ENCODE assay signal across 17 cellular contexts in the genomic region with DNA sequence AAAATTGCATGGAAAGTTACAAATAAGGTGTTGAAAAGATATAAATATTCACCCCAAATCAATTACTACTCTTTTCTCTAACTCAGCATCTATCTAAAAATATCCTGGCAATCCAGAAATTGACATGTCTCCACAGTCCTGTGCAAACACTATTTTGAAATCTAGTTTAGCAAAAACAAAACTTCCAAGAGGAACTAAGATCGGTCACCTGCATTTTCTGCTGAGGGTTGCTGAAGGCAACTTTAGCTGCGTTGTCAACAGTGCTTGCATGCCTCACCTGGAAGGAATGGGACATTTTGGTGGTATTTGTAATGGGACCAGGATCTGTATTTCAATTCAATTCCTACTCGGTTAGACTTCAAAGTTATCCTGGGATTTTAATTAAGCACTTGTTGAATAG.
DNase-seq lines count a peak whose midpoint lies in the region; ATAC-seq, FAIRE-seq and TF ChIP-seq lines count a peak whose summit lies in the region.
"Had no signal": no experiment of that assay in that cellular context is flagged by ENCODE, and none has a peak within 500 bp of the region (broad histone marks: within the 10 kb centered on the region; RNA-seq: fewer than 3 reads in every experiment).

No MANE protein-coding gene starts in this region.

- FAIRE-seq in urothelium cell line (lab: Jason Lieb, UNC), result no peak

- ATAC-seq in GM18909 (IDR thresholded peaks at IDR 0.05; ENCODE audit: poor library complexity, unreplicated experiment), result peak; percentile 82
- ATAC-seq in GM21717 (IDR thresholded peaks at IDR 0.05; ENCODE audit: unreplicated experiment), result peak; percentile 83
- ATAC-seq in HG03342 (IDR thresholded peaks at IDR 0.05; ENCODE audit: unreplicated experiment), result peak; percentile 83
- ATAC-seq in HG03139 (IDR thresholded peaks at IDR 0.05; ENCODE audit: unreplicated experiment), result no peak
- ATAC-seq: activated naive CD8-positive, alpha-beta T cell treated with anti-CD3 and anti-CD28 coated beads, Interleukin-2, amount 50 U/mL, for 24 hours; stimulated activated effector memory CD8-positive, alpha-beta T cell treated with anti-CD3 and anti-CD28 coated beads, Interleukin-12 subunit alpha, Interleukin-12 subunit beta, amount 100 ng/mL, for 72 hours had no signal

- peaks cover 2% of the 10 kb centered on the region for H3K36me3 Mint-ChIP-seq in progenitor cell of endocrine pancreas (ENCODE audit: insufficient read depth)
- H3K36me3 Mint-ChIP-seq: stimulated activated effector memory CD8-positive, alpha-beta T cell treated with anti-CD3 and anti-CD28 coated beads, Interleukin-12 subunit alpha, Interleukin-12 subunit beta, amount 100 ng/mL, for 72 hours had no signal

- H3K4me1 Mint-ChIP-seq in progenitor cell of endocrine pancreas (ENCODE audit: low read depth), result peaks cover 5% of the 10 kb centered on the region
- H3K4me1 Mint-ChIP-seq: activated naive CD8-positive, alpha-beta T cell treated with anti-CD3 and anti-CD28 coated beads, Interleukin-2, amount 50 U/mL, for 24 hours; stimulated activated effector memory CD8-positive, alpha-beta T cell treated with anti-CD3 and anti-CD28 coated beads, Interleukin-12 subunit alpha, Interleukin-12 subunit beta, amount 100 ng/mL, for 72 hours had no signal

- TF ChIP-seq CTCF in progenitor cell of endocrine pancreas (IDR thresholded peaks at IDR 0.05; ENCODE audit: unreplicated experiment), result no peak

- peak; percentile 20 for DNase-seq in germinal center (ENCODE audit: low spot score)
- DNase-seq in urothelium cell line (ENCODE audit: low spot score), result no peak
- DNase-seq in progenitor cell of endocrine pancreas (ENCODE audit: low spot score, unreplicated experiment), result no peak
- DNase-seq: activated CD4-positive, alpha-beta T cell treated with anti-CD3 and anti-CD28 coated beads, Interleukin-2, amount 50 U/mL, for 48 hours; activated naive CD8-positive, alpha-beta T cell treated with anti-CD3 and anti-CD28 coated beads, Interleukin-2, amount 50 U/mL, for 24 hours; activated T-cell treated with anti-CD3 and anti-CD28 coated beads, Interleukin-2, amount 50 U/mL, for 48 hours; BE2C; effector CD8-positive, alpha-beta T cell; mesenchymal stem cell; NCI-H1092 treated with DMSO at 0.1 percent for 48 hours; nephron progenitor cell; tibial artery had no signal

- no peaks in the 10 kb centered on the region for H3K27me3 Mint-ChIP-seq in progenitor cell of endocrine pancreas
- H3K27me3 Mint-ChIP-seq: activated naive CD8-positive, alpha-beta T cell treated with anti-CD3 and anti-CD28 coated beads, Interleukin-2, amount 50 U/mL, for 24 hours had no signal

- no peak overlapping the region for H3K27ac Mint-ChIP-seq in progenitor cell of endocrine pancreas
- H3K27ac Mint-ChIP-seq: activated naive CD8-positive, alpha-beta T cell treated with anti-CD3 and anti-CD28 coated beads, Interleukin-2, amount 50 U/mL, for 24 hours; stimulated activated effector memory CD8-positive, alpha-beta T cell treated with anti-CD3 and anti-CD28 coated beads, Interleukin-12 subunit alpha, Interleukin-12 subunit beta, amount 100 ng/mL, for 72 hours had no signal

- H3K4me3 Mint-ChIP-seq in progenitor cell of endocrine pancreas (ENCODE audit: low read depth), result no peak overlapping the region
- H3K4me3 Mint-ChIP-seq: activated naive CD8-positive, alpha-beta T cell treated with anti-CD3 and anti-CD28 coated beads, Interleukin-2, amount 50 U/mL, for 24 hours; nephron progenitor cell; stimulated activated effector memory CD8-positive, alpha-beta T cell treated with anti-CD3 and anti-CD28 coated beads, Interleukin-12 subunit alpha, Interleukin-12 subunit beta, amount 100 ng/mL, for 72 hours had no signal

- peaks cover 8% of the 10 kb centered on the region for H3K9me3 Mint-ChIP-seq in progenitor cell of endocrine pancreas (ENCODE audit: low read depth)
- H3K9me3 Mint-ChIP-seq: stimulated activated effector memory CD8-positive, alpha-beta T cell treated with anti-CD3 and anti-CD28 coated beads, Interleukin-12 subunit alpha, Interleukin-12 subunit beta, amount 100 ng/mL, for 72 hours had no signal
